Comparison of ENCODE assay signal across 28 cellular contexts in genomic region chr2:70569559-70569958, GRCh38. TPM values are rescaled to one million over a fixed set of nuclear protein-coding genes. Genes with fewer than 3 reads are reported as not detected.
DNase-seq lines count a peak whose midpoint lies in the region; ATAC-seq and TF ChIP-seq lines count a peak whose summit lies in the region.
"Had no signal": no experiment of that assay in that cellular context is flagged by ENCODE, and none has a peak within 500 bp of the region (broad histone marks: within the 10 kb centered on the region; RNA-seq: fewer than 3 reads in every experiment).

No MANE protein-coding gene starts in this region.

- POLR2A ChIA-PET in MCF 10A (lab: Yijun Ruan, JAX): interaction anchor here (0.6 to 3.2 kb wide), 25 partner anchors 9 to 276 kb away, joined by 3 to 40 read pairs (median 8); partner anchors contain the start of genes SNRPG and TGFA

- TF ChIP-seq CTCF in MCF 10A (IDR thresholded peaks at IDR 0.05; ENCODE audit: unreplicated experiment): no peak
- TF ChIP-seq CTCF in osteocyte (IDR thresholded peaks at IDR 0.05): no peak
- no peak for TF ChIP-seq CTCF in lower leg skin (IDR thresholded peaks at IDR 0.05)

- TF ChIP-seq POLR2A in lower leg skin (IDR thresholded peaks at IDR 0.05): no peak

- H3K27me3 Mint-ChIP-seq in MCF 10A (ENCODE audit: insufficient read depth, unreplicated experiment): no peaks in the 10 kb centered on the region
- peaks cover 18% of the 10 kb centered on the region for H3K27me3 Mint-ChIP-seq in osteocyte (ENCODE audit: unreplicated experiment)

- H3K9me3 Mint-ChIP-seq in MCF 10A (ENCODE audit: unreplicated experiment): peaks cover 7% of the 10 kb centered on the region
- no peaks in the 10 kb centered on the region for H3K9me3 Mint-ChIP-seq in osteocyte (ENCODE audit: unreplicated experiment)
- H3K9me3 Mint-ChIP-seq: activated CD4-positive, alpha-beta memory T cell treated with anti-CD3 and anti-CD28 coated beads for 36 hours; activated naive CD4-positive, alpha-beta T cell treated with anti-CD3 and anti-CD28 coated beads, Interleukin-2, amount 50 U/mL, for 24 hours; activated T-helper 17 cell treated with anti-CD3 and anti-CD28 coated beads, Interleukin-2, amount 50 U/mL, for 72 hours had no signal

- CTCF ChIA-PET in MCF 10A (lab: Yijun Ruan, JAX): interaction anchor here (0.6 to 2.0 kb wide), 8 partner anchors 13 to 846 kb away, joined by 3 to 15 read pairs (median 4); no protein-coding TSS in a partner anchor

- 81% methylated on average over 6 of the region's 6 CpGs for WGBS in lower leg skin, 2 donors

- no peak overlapping the region for H3K4me3 ChIP-seq in lower leg skin (ENCODE audit: low read depth, poor library complexity, severe bottlenecking)
- H3K4me3 ChIP-seq: cardiac muscle cell, colonic mucosa, gastrocnemius medialis, hepatocyte, left lung, prostate gland, testis, vagina had no signal

- DNase-seq in Daoy (ENCODE audit: low read depth): peak; percentile 35
- peak; percentile 71 for DNase-seq in M059J (ENCODE audit: low read depth)
- peak; percentile 60 for DNase-seq in MCF 10A (ENCODE audit: unreplicated experiment)
- DNase-seq in renal cortical epithelial cell (ENCODE audit: low read depth): peak; percentile 23
- no peak for DNase-seq in osteocyte (ENCODE audit: extremely low spot score, unreplicated experiment)
- no peak for DNase-seq in lower leg skin (ENCODE audit: low spot score in 2 of 2)
- DNase-seq: activated CD4-positive, alpha-beta memory T cell treated with anti-CD3 and anti-CD28 coated beads for 36 hours; activated CD4-positive, CD25-positive, alpha-beta regulatory T cell; activated CD8-positive, alpha-beta memory T cell treated with anti-CD3 and anti-CD28 coated beads, Interleukin-2, amount 50 U/mL, for 48 hours; amygdala; BE2C; colonic mucosa; effector memory CD4-positive, alpha-beta T cell; gastrocnemius medialis; GDM1; left lung; NCI-H510A; SIG-M5; stimulated activated naive CD4-positive, alpha-beta T cell; testis had no signal

- H3K36me3 Mint-ChIP-seq in MCF 10A (ENCODE audit: insufficient read depth, unreplicated experiment) (no peaks in the 10 kb centered on the region), osteocyte (ENCODE audit: unreplicated experiment) (no peaks in the 10 kb centered on the region)
- H3K36me3 Mint-ChIP-seq: activated CD4-positive, alpha-beta memory T cell treated with anti-CD3 and anti-CD28 coated beads for 36 hours; activated naive CD4-positive, alpha-beta T cell treated with anti-CD3 and anti-CD28 coated beads, Interleukin-2, amount 50 U/mL, for 24 hours had no signal

- H3K27ac Mint-ChIP-seq in MCF 10A (ENCODE audit: low read depth, unreplicated experiment) (peak overlapping the region; percentile 93), osteocyte (ENCODE audit: unreplicated experiment) (no peak overlapping the region)
- H3K27ac Mint-ChIP-seq: activated CD4-positive, alpha-beta memory T cell treated with anti-CD3 and anti-CD28 coated beads for 36 hours; activated naive CD4-positive, alpha-beta T cell treated with anti-CD3 and anti-CD28 coated beads, Interleukin-2, amount 50 U/mL, for 24 hours; activated T-helper 17 cell treated with anti-CD3 and anti-CD28 coated beads, Interleukin-2, amount 50 U/mL, for 72 hours had no signal

- TSS peak; percentile 96 for BruUV-seq in MCF 10A (replicated peaks; lab: Mats Ljungman, UMichigan)

- intact Hi-C loops in MCF 10A (cut with micrococcal nuclease): no loop called here
- intact Hi-C loops in lower leg skin (cut with DNase I; ENCODE audit: low total_unique reads): no loop called here

- H3K4me3 Mint-ChIP-seq in MCF 10A (ENCODE audit: unreplicated experiment) (peak overlapping the region; percentile 5), osteocyte (ENCODE audit: unreplicated experiment) (no peak overlapping the region)
- H3K4me3 Mint-ChIP-seq: activated CD4-positive, alpha-beta memory T cell treated with anti-CD3 and anti-CD28 coated beads for 36 hours; activated naive CD4-positive, alpha-beta T cell treated with anti-CD3 and anti-CD28 coated beads, Interleukin-2, amount 50 U/mL, for 24 hours; activated T-helper 17 cell treated with anti-CD3 and anti-CD28 coated beads, Interleukin-2, amount 50 U/mL, for 72 hours had no signal

- ATAC-seq in GM19023 (IDR thresholded peaks at IDR 0.05; ENCODE audit: unreplicated experiment) (no peak), HG02588 (IDR thresholded peaks at IDR 0.05; ENCODE audit: unreplicated experiment) (no peak)
- ATAC-seq: activated T-helper 17 cell treated with anti-CD3 and anti-CD28 coated beads, Interleukin-2, amount 50 U/mL, for 72 hours; gastrocnemius medialis had no signal

- H3K4me1 Mint-ChIP-seq in MCF 10A (ENCODE audit: insufficient read depth, unreplicated experiment): peaks cover 33% of the 10 kb centered on the region
- H3K4me1 Mint-ChIP-seq in osteocyte (ENCODE audit: unreplicated experiment): no peaks in the 10 kb centered on the region
- H3K4me1 Mint-ChIP-seq: activated T-helper 17 cell treated with anti-CD3 and anti-CD28 coated beads, Interleukin-2, amount 50 U/mL, for 72 hours had no signal

RNA-seq across cellular contexts. Expression of gene TGFA, which starts 15.9 kb away (rescaled TPM):
- total RNA-seq in Daoy (2014; rRNA removed; shearing (Covaris generic)): 5.8 and 6.6 TPM in 2 replicates
- 8.1 and 9.3 TPM in 2 replicates for total RNA-seq in M059J (2014; rRNA removed; shearing (Covaris generic))
- total RNA-seq in MCF 10A (2022): 17.9 and 22.5 TPM in 2 replicates
- total RNA-seq in renal cortical epithelial cell: 91.7 and 150 TPM in 2 replicates
- total RNA-seq in osteocyte: 0.08 TPM in 1 of 2 replicates, not detected in the other
- total RNA-seq in lower leg skin: 10 to 100 TPM; 56.5 to 78.3 (median 65.0) TPM

Comparison
In these comparisons a context has a peak if more than half of its experiments do, and no peak if none do; other contexts are left out.
1. DNase-seq: peak in Daoy (single experiment), M059J (single experiment), MCF 10A (single experiment) and renal cortical epithelial cell (single experiment); none in osteocyte (single experiment) and lower leg skin (0 of 2).